ENCODE assay signal across 8 cellular contexts in the genomic region with DNA sequence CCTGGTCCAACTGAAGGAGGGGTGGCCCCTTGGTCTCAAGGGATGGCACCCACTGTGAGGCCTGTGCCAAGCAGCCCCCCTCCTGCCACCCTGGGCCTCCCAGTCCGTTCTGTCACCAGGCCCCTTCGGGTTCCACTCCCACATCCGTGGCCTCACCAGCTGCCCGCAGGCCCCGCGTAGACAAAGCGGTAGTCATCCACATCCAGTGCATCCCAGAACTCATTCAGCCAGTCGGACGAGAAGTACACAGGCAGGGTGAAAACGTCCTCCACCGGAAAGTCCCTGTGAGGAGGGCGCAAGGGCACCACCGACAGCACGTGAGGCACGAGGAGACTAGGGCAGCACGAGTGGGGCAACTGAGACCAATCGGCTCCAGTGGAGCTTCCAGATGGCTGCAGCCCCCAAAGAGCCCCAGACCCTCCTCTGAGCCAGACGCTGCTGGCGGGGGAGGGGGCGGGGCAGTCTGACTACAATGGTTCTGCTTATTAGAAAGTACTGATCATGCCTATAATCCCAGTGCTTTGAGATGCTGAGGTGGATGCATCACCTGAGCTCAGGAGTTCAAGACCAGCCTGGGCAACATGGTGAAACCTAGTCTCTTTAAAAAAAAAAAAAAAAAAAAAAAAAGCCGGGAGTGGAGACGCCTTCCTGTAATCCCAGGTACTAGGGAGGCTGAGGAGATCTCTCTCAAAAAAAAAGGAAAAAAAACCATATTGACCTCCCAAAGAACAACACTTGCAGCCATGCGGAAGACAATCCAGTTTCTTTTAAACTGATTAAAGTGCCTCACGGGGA. TPM values are rescaled to one million over a fixed set of nuclear protein-coding genes. Genes with fewer than 3 reads are reported as not detected.
DNase-seq lines count a peak whose midpoint lies in the region; ATAC-seq and TF ChIP-seq lines count a peak whose summit lies in the region.

No MANE protein-coding gene starts in this region.

- no peak for DNase-seq in CD4-positive, CD25-positive, alpha-beta regulatory T cell
- DNase-seq in NT2/D1 (ENCODE audit: low read depth, low spot score) (no peak), endodermal cell (no peak), amniotic stem cell (lab: John Stamatoyannopoulos, UW) (no peak), pons (ENCODE audit: low spot score) (no peak)
- no peak for DNase-seq in stimulated activated CD8-positive, alpha-beta memory T cell treated with anti-CD3 and anti-CD28 coated beads, Interleukin-4, amount 100 ng/mL, for 48 hours

- H3K4me2 ChIP-seq in neural cell (ENCODE audit: low read length) = peak overlapping the region; percentile 86

- no peak overlapping the region for H3K27ac ChIP-seq in CD4-positive, CD25-positive, alpha-beta regulatory T cell (ENCODE audit: insufficient read depth, low read length, poor library complexity, severe bottlenecking)
- H3K27ac ChIP-seq in endodermal cell (ENCODE audit: low read depth, low read length) = no peak overlapping the region
- no peak overlapping the region for H3K27ac ChIP-seq in neural cell (ENCODE audit: low read length)

- WGBS in endodermal cell (ENCODE audit: insufficient coverage in 1 of 2, insufficient read length in 1 of 2), 2 experiments = 88 to 91% methylated on average over 17 to 23 of the region's 24 CpGs

- H3K4me1 ChIP-seq in CD4-positive, CD25-positive, alpha-beta regulatory T cell (ENCODE audit: control insufficient read depth, insufficient read depth, low read length, poor library complexity, severe bottlenecking) = peaks cover 35% of the 10 kb centered on the region
- H3K4me1 ChIP-seq in NT2/D1 (ENCODE audit: insufficient read depth, insufficient read length) (peaks cover 25% of the 10 kb centered on the region), endodermal cell (ENCODE audit: control insufficient read depth, insufficient read depth, low read length) (no peaks in the 10 kb centered on the region)

- H3K4me3 Mint-ChIP-seq in CD4-positive, CD25-positive, alpha-beta regulatory T cell = peak overlapping the region; percentile 90 to 95 (median 91)
- H3K4me3 Mint-ChIP-seq in endodermal cell = peak overlapping the region; percentile 83

- H3K36me3 ChIP-seq in CD4-positive, CD25-positive, alpha-beta regulatory T cell (ENCODE audit: control insufficient read depth, insufficient read depth, low read length) = no peaks in the 10 kb centered on the region
- H3K36me3 ChIP-seq in NT2/D1 (ENCODE audit: insufficient read depth, insufficient read length, low read length) (peaks cover 54% of the 10 kb centered on the region), endodermal cell (ENCODE audit: control insufficient read depth, insufficient read depth, low read length) (peaks cover 14% of the 10 kb centered on the region), neural cell (ENCODE audit: insufficient read depth, low read length) (no peaks in the 10 kb centered on the region)

- no peaks in the 10 kb centered on the region for H3F3A ChIP-seq in neural cell (ENCODE audit: insufficient read depth, low read length, poor library complexity, severe bottlenecking)

- no peaks in the 10 kb centered on the region for H3K9me2 ChIP-seq in neural cell (ENCODE audit: insufficient read depth, low read length)

- peak overlapping the region; percentile 82 for H3K4me3 ChIP-seq in CD4-positive, CD25-positive, alpha-beta regulatory T cell (ENCODE audit: low read depth, low read length)
- H3K4me3 ChIP-seq in NT2/D1 (ENCODE audit: insufficient read length, low read depth) (peak overlapping the region; percentile 97), endodermal cell (ENCODE audit: low read length) (peak overlapping the region; percentile 92), neural cell (ENCODE audit: low read length) (peak overlapping the region; percentile 98)

- H3K9me3 ChIP-seq in CD4-positive, CD25-positive, alpha-beta regulatory T cell (ENCODE audit: control insufficient read depth in 2 of 2, low read length in 2 of 2) = no peaks in the 10 kb centered on the region
- H3K9me3 ChIP-seq in NT2/D1 (ENCODE audit: insufficient read depth, low read length) = no peaks in the 10 kb centered on the region
- H3K9me3 ChIP-seq in endodermal cell (ENCODE audit: control insufficient read depth, low read length) = no peaks in the 10 kb centered on the region
- no peaks in the 10 kb centered on the region for H3K9me3 ChIP-seq in neural cell (ENCODE audit: low read length)

- H3K9me3 Mint-ChIP-seq in CD4-positive, CD25-positive, alpha-beta regulatory T cell = no peaks in the 10 kb centered on the region
- H3K9me3 Mint-ChIP-seq in endodermal cell = no peaks in the 10 kb centered on the region

- H3K27me3 Mint-ChIP-seq in CD4-positive, CD25-positive, alpha-beta regulatory T cell = no peaks in the 10 kb centered on the region
- H3K27me3 Mint-ChIP-seq in endodermal cell (ENCODE audit: insufficient read depth) = no peaks in the 10 kb centered on the region

- TF ChIP-seq CTCF in endodermal cell (conservative IDR thresholded peaks at IDR 0.05) = no peak
- TF ChIP-seq CTCF in neural cell (IDR thresholded peaks at IDR 0.05; ENCODE audit: poor library complexity, severe bottlenecking) = no peak

- TF ChIP-seq RAD21 in neural cell (conservative IDR thresholded peaks at IDR 0.05) = no peak

- no peaks in the 10 kb centered on the region for H3K36me3 Mint-ChIP-seq in CD4-positive, CD25-positive, alpha-beta regulatory T cell
- H3K36me3 Mint-ChIP-seq in endodermal cell (ENCODE audit: low read depth) = peaks cover 6% of the 10 kb centered on the region

- no peak for ATAC-seq in CD4-positive, CD25-positive, alpha-beta regulatory T cell (ENCODE audit: low read depth in 2 of 2)
- no peak for ATAC-seq in HG03280 (IDR thresholded peaks at IDR 0.05; ENCODE audit: unreplicated experiment)

- no peak for TF ChIP-seq EP300 in neural cell (conservative IDR thresholded peaks at IDR 0.05; ENCODE audit: poor library complexity, severe bottlenecking)

- no peaks in the 10 kb centered on the region for H3K27me3 ChIP-seq in CD4-positive, CD25-positive, alpha-beta regulatory T cell (ENCODE audit: control insufficient read depth, insufficient read depth, low read length)
- H3K27me3 ChIP-seq in NT2/D1 (ENCODE audit: insufficient read depth, insufficient read length) (no peaks in the 10 kb centered on the region), endodermal cell (ENCODE audit: control insufficient read depth, insufficient read depth, low read length, poor library complexity, severe bottlenecking) (no peaks in the 10 kb centered on the region), neural cell (ENCODE audit: insufficient read depth, low read depth, low read length) (no peaks in the 10 kb centered on the region)

- peak overlapping the region in 2 of 3 donors; percentile 80 to 83 for H3K27ac Mint-ChIP-seq in CD4-positive, CD25-positive, alpha-beta regulatory T cell
- peak overlapping the region; percentile 8 for H3K27ac Mint-ChIP-seq in endodermal cell

- peaks cover 40% of the 10 kb centered on the region for H3K79me2 ChIP-seq in neural cell (replicated peaks; ENCODE audit: insufficient read depth, low read length)

- H4K20me1 ChIP-seq in neural cell (ENCODE audit: insufficient read depth) = no peaks in the 10 kb centered on the region

- peaks cover 0 to 58% (median 23%) of the 10 kb centered on the region in 4 donors for H3K4me1 Mint-ChIP-seq in CD4-positive, CD25-positive, alpha-beta regulatory T cell
- H3K4me1 Mint-ChIP-seq in endodermal cell = peaks cover 15% of the 10 kb centered on the region

- H3K9ac ChIP-seq in NT2/D1 (ENCODE audit: insufficient read length, low read depth) (peak overlapping the region; percentile 93), endodermal cell (ENCODE audit: extremely low read depth, low read length, poor library complexity, severe bottlenecking) (peak overlapping the region; percentile 56), neural cell (ENCODE audit: low read length) (peak overlapping the region; percentile 94)

- peak overlapping the region; percentile 90 for H2AFZ ChIP-seq in neural cell (ENCODE audit: low read depth, low read length)

TF ChIP-seq in neural cell, 6 proteins besides CTCF, POLR2A, EP300 and RAD21 (continues in another document):
- TF ChIP-seq, protein P1, sequence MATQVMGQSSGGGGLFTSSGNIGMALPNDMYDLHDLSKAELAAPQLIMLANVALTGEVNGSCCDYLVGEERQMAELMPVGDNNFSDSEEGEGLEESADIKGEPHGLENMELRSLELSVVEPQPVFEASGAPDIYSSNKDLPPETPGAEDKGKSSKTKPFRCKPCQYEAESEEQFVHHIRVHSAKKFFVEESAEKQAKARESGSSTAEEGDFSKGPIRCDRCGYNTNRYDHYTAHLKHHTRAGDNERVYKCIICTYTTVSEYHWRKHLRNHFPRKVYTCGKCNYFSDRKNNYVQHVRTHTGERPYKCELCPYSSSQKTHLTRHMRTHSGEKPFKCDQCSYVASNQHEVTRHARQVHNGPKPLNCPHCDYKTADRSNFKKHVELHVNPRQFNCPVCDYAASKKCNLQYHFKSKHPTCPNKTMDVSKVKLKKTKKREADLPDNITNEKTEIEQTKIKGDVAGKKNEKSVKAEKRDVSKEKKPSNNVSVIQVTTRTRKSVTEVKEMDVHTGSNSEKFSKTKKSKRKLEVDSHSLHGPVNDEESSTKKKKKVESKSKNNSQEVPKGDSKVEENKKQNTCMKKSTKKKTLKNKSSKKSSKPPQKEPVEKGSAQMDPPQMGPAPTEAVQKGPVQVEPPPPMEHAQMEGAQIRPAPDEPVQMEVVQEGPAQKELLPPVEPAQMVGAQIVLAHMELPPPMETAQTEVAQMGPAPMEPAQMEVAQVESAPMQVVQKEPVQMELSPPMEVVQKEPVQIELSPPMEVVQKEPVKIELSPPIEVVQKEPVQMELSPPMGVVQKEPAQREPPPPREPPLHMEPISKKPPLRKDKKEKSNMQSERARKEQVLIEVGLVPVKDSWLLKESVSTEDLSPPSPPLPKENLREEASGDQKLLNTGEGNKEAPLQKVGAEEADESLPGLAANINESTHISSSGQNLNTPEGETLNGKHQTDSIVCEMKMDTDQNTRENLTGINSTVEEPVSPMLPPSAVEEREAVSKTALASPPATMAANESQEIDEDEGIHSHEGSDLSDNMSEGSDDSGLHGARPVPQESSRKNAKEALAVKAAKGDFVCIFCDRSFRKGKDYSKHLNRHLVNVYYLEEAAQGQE (IDR thresholded peaks at IDR 0.05; ENCODE audit: borderline replicate concordance) = no peak
- TF ChIP-seq TAF1 (IDR thresholded peaks at IDR 0.05; ENCODE audit: low read depth) (no peak), MXI1 (conservative IDR thresholded peaks at IDR 0.05; ENCODE audit: poor library complexity, severe bottlenecking) (no peak)

RNA-seq across cellular contexts. Expression of a gene that starts 1.2 kb away (rescaled TPM):
- 9.7 TPM for total RNA-seq in CD4-positive, CD25-positive, alpha-beta regulatory T cell
- polyA plus RNA-seq in CD4-positive, CD25-positive, alpha-beta regulatory T cell = 10 to 100 TPM; 22.3 to 28.9 (median 26.8) TPM
- total RNA-seq in endodermal cell = 10 to 100 TPM; 19.4 to 21.8 TPM
- polyA plus RNA-seq in endodermal cell (2013, experiment 1 of 2) = 14.3 TPM
- polyA plus RNA-seq in endodermal cell (2013, experiment 2 of 2) = 13.4 TPM
- 17.2 and 20.4 TPM in 2 replicates for polyA plus RNA-seq in neural cell
- polyA minus RNA-seq in neural cell = 23.5 and 29.9 TPM in 2 replicates

RNA-seq across cellular contexts. Expression of a gene that starts 1.3 kb away (rescaled TPM):
- total RNA-seq in CD4-positive, CD25-positive, alpha-beta regulatory T cell = 26.3 TPM
- 10 to 100 TPM; 47.0 to 60.1 (median 52.0) TPM for polyA plus RNA-seq in CD4-positive, CD25-positive, alpha-beta regulatory T cell
- total RNA-seq in endodermal cell = 10 to 100 TPM; 42.5 to 46.6 TPM
- 41.3 TPM for polyA plus RNA-seq in endodermal cell (2013, experiment 1 of 2)
- 37.0 TPM for polyA plus RNA-seq in endodermal cell (2013, experiment 2 of 2)
- 56.0 and 60.4 TPM in 2 replicates for polyA plus RNA-seq in neural cell
- 77.0 and 77.4 TPM in 2 replicates for polyA minus RNA-seq in neural cell
